Comparison of ENCODE assay signal across 9 cellular contexts in genomic region chr1:159915571-159916239, GRCh38. TPM values are rescaled to one million over a fixed set of nuclear protein-coding genes. Genes with fewer than 3 reads are reported as not detected.
DNase-seq lines count a peak whose midpoint lies in the region; ATAC-seq, FAIRE-seq and TF ChIP-seq lines count a peak whose summit lies in the region.
"Had no signal": no experiment of that assay in that cellular context is flagged by ENCODE, and none has a peak within 500 bp of the region (broad histone marks: within the 10 kb centered on the region; RNA-seq: fewer than 3 reads in every experiment).

No MANE protein-coding gene starts in this region.

- no peak for TF ChIP-seq RAD21 in GM12878 (IDR thresholded peaks at IDR 0.05; ENCODE audit: insufficient read depth, low read depth, low read length)

- H2AFZ ChIP-seq in GM12878 (ENCODE audit: control insufficient read depth, low read depth, low read length), result no peak overlapping the region
- no peak overlapping the region for H2AFZ ChIP-seq in keratinocyte (ENCODE audit: control insufficient read depth, low read length)

- H3K27ac ChIP-seq in GM12878 (ENCODE audit: control insufficient read depth, insufficient read depth) (no peak overlapping the region), keratinocyte (ENCODE audit: control insufficient read depth, insufficient read depth, low read length) (peak overlapping the region; percentile 77), uterus (peak overlapping the region; percentile 15 to 61)

- CTCF ChIA-PET in GM12878 (lab: Yijun Ruan, JAX), result interaction anchor here (0.9 to 2.5 kb wide), 5 partner anchors 21 to 92 kb away, joined by 3 to 8 read pairs (median 4); no protein-coding TSS in a partner anchor

- FAIRE-seq in GM12878 (lab: Jason Lieb, UNC) (no peak), keratinocyte (lab: Jason Lieb, UNC) (no peak)

- WGBS in GM12878 (ENCODE audit: insufficient coverage, insufficient replicate concordance, low lambda C conversion rate, missing lambda C conversion rate), result 77% methylated on average over 5 of the region's 5 CpGs

- H3K4me1 ChIP-seq in GM12878 (ENCODE audit: control insufficient read depth, insufficient read depth, low read length) (peaks cover 20% of the 10 kb centered on the region), keratinocyte (ENCODE audit: control insufficient read depth, extremely low read depth, insufficient read depth, low read length) (peaks cover 77% of the 10 kb centered on the region), uterus (no peaks in the 10 kb centered on the region)

- H3K9me3 ChIP-seq in GM12878 (replicated peaks; ENCODE audit: control insufficient read depth, insufficient read depth, low read length) (no peaks in the 10 kb centered on the region), keratinocyte (ENCODE audit: control insufficient read depth, low read depth, low read length) (no peaks in the 10 kb centered on the region), uterus (no peaks in the 10 kb centered on the region)

- intact Hi-C loops in Right ventricle myocardium inferior (cut with DNase I) (no loop called here), cardiac septum (cut with DNase I) (no loop called here), GM12878 (cut with micrococcal nuclease; ENCODE audit: unreplicated experiment) (no loop called here), uterus (cut with DNase I; ENCODE audit: low total_unique reads) (no loop called here)

- no peak for TF ChIP-seq CTCF in GM12878 (IDR thresholded peaks at IDR 0.05 in 2 of 3, conservative IDR thresholded peaks at IDR 0.05 in 1 of 3; ENCODE audit: control insufficient read depth in 2 of 3, extremely low read depth in 1 of 3, insufficient read depth in 1 of 3, low read depth in 3 of 3, low read length in 3 of 3)
- TF ChIP-seq CTCF in keratinocyte (optimal IDR thresholded peaks at IDR 0.05 in 1 of 3, IDR thresholded peaks at IDR 0.05 in 1 of 3, conservative IDR thresholded peaks at IDR 0.05 in 1 of 3; ENCODE audit: extremely low read depth in 1 of 3, insufficient read depth in 2 of 3, low read length in 3 of 3), result no peak
- no peak for TF ChIP-seq CTCF in uterus (IDR thresholded peaks at IDR 0.05)

- H3K27me3 ChIP-seq in GM12878 (replicated peaks in 1 of 2; ENCODE audit: control insufficient read depth in 2 of 2, insufficient read depth in 2 of 2, low read length in 1 of 2) (no peaks in the 10 kb centered on the region), keratinocyte (ENCODE audit: control insufficient read depth, extremely low read depth, insufficient read depth, low read length) (no peaks in the 10 kb centered on the region), uterus (no peaks in the 10 kb centered on the region)

- no peak overlapping the region for H3K4me3 ChIP-seq in GM12878
- no peak overlapping the region for H3K4me3 ChIP-seq in keratinocyte (ENCODE audit: control insufficient read depth in 2 of 3, extremely low read depth in 1 of 3, insufficient read depth in 2 of 3, low read depth in 1 of 3, low read length in 3 of 3)
- H3K4me3 ChIP-seq in uterus, result no peak overlapping the region

- ATAC-seq in Right ventricle myocardium inferior (peak; percentile 33), GM12878 (peak; percentile 6; the same call in 2 of the 3 replicates), HG03196 (IDR thresholded peaks at IDR 0.05; ENCODE audit: unreplicated experiment) (no peak)

- no peak for TF ChIP-seq EP300 in GM12878 (IDR thresholded peaks at IDR 0.05; ENCODE audit: borderline replicate concordance in 1 of 2, control insufficient read depth in 1 of 2, low read depth in 2 of 2, low read length in 2 of 2)

- POLR2A ChIA-PET in GM12878 (lab: Charles Lee), result interaction anchor here (1.1 kb wide), 1 partner anchor 12 kb away, joined by 3 read pairs; no protein-coding TSS in a partner anchor

- H3K36me3 ChIP-seq in GM12878 (ENCODE audit: control insufficient read depth in 2 of 2, insufficient read depth in 2 of 2, low read length in 1 of 2) (peaks cover 8 to 28% of the 10 kb centered on the region in 2 experiments; a peak in 3 of 4 replicates), keratinocyte (ENCODE audit: control insufficient read depth in 2 of 2, extremely low read depth in 1 of 2, insufficient read depth in 2 of 2, low read length in 2 of 2) (peaks cover 22 to 28% of the 10 kb centered on the region in 2 experiments), uterus (no peaks in the 10 kb centered on the region)

- H3K9me1 ChIP-seq in keratinocyte (ENCODE audit: control insufficient read depth, extremely low read depth, insufficient read depth, low read length), result peaks cover 5% of the 10 kb centered on the region

- H3K4me2 ChIP-seq in GM12878 (ENCODE audit: control insufficient read depth, insufficient read depth), result no peak overlapping the region
- peak overlapping the region; percentile 1 for H3K4me2 ChIP-seq in keratinocyte (ENCODE audit: control insufficient read depth, extremely low read depth, insufficient read depth, low read depth, low read length)

- dilution Hi-C loops in keratinocyte (cut with MboI; ENCODE audit: extremely low pct_ligation_motif_present, low sequenced_read_pairs), result no loop called here

- in situ Hi-C loops in GM12878 (cut with MboI), result no loop called here

- DNase-seq in Right ventricle myocardium inferior (ENCODE audit: missing footprints) (no peak), cardiac septum (ENCODE audit: low spot score) (no peak), GM12878 (ENCODE audit: low read depth, low spot score) (no peak), keratinocyte (ENCODE audit: low read depth, low spot score) (no peak), uterus (no peak), inferior parietal cortex (ENCODE audit: extremely low spot score) (no peak), NOMO-1 treated with DMSO at 0.1 percent for 48 hours (lab: John Stamatoyannopoulos, UW; ENCODE audit: unreplicated experiment) (no peak)

- TF ChIP-seq POLR2A in GM12878 (IDR thresholded peaks at IDR 0.05; ENCODE audit: low read depth, low read length), result 0 out of 2 replicates have a peak, but pooled peaks have one; percentile 16
- no peak for TF ChIP-seq POLR2A in uterus (IDR thresholded peaks at IDR 0.05)

- RAD21 ChIA-PET in GM12878 (lab: Charles Lee; ENCODE audit: unreplicated experiment), result interaction anchor here (1.2 kb wide), 1 partner anchor 26 kb away, joined by 4 read pairs; no protein-coding TSS in a partner anchor

- no TSS peak for BruUV-seq in GM12878 (replicated peaks; lab: Mats Ljungman, UMichigan)

- H3K79me2 ChIP-seq in GM12878 (ENCODE audit: control insufficient read depth, insufficient read depth, low read length), result peaks cover 14% of the 10 kb centered on the region
- peaks cover 16% of the 10 kb centered on the region for H3K79me2 ChIP-seq in keratinocyte (ENCODE audit: control insufficient read depth, insufficient read depth, low read length)

- H4K20me1 ChIP-seq in GM12878 (ENCODE audit: control insufficient read depth, insufficient read depth), result no peaks in the 10 kb centered on the region
- peaks cover 12% of the 10 kb centered on the region for H4K20me1 ChIP-seq in keratinocyte (ENCODE audit: control insufficient read depth, extremely low read depth, insufficient read depth, low read length)

- H3K9ac ChIP-seq in GM12878 (ENCODE audit: control insufficient read depth, insufficient read depth, low read length), result no peak overlapping the region
- peak overlapping the region; percentile 11 for H3K9ac ChIP-seq in keratinocyte (ENCODE audit: control insufficient read depth, extremely low read depth, insufficient read depth, low read length)

- SMC1A ChIA-PET in GM12878 (lab: Charles Lee; ENCODE audit: uncharacterized antibody, unreplicated experiment), result interaction anchor here (0.8 to 1.7 kb wide), 5 partner anchors 8 to 92 kb away, joined by 3 to 4 read pairs (median 3); no protein-coding TSS in a partner anchor

RNA-seq across cellular contexts. Expression of gene TAGLN2, which starts 9.6 kb away (rescaled TPM):
- 143 TPM for total RNA-seq in Right ventricle myocardium inferior
- 103 TPM for total RNA-seq in cardiac septum
- total RNA-seq in GM12878 (2013; cell fraction: nucleolus; rRNA removed), result 69.9 and 71.0 TPM in 2 replicates
- total RNA-seq in GM12878 (2014; rRNA removed), result 345 and 363 TPM in 2 replicates
- total RNA-seq in GM12878 (2014; rRNA removed; fragmentation: Illumina TruSeq; extraction: Trizol), result 152 and 155 TPM in 2 replicates
- 340 and 350 TPM in 2 replicates for total RNA-seq in GM12878 (2021)
- polyA plus RNA-seq in GM12878 (2011; ENCODE audit: low read depth), result 190 TPM
- 198 and 427 TPM in 2 replicates for polyA plus RNA-seq in GM12878 (2011; rRNA removed)
- polyA plus RNA-seq in GM12878 (2011; cell fraction: cytosol; rRNA removed), result 602 and 652 TPM in 2 replicates
- 280 and 331 TPM in 2 replicates for polyA plus RNA-seq in GM12878 (2011; cell fraction: nucleus; rRNA removed)
- 359 and 378 TPM in 2 replicates for polyA plus RNA-seq in GM12878 (2012)
- 253 and 362 TPM in 2 replicates for polyA plus RNA-seq in GM12878 (2014; fragmentation: Illumina TruSeq; extraction: Trizol)
- 100 to 1,000 TPM; 216 to 262 TPM for polyA plus RNA-seq in GM12878 (2014; fragmentation: Nextera tagmentation; extraction: Ambion mirVana)
- 415 and 449 TPM in 2 replicates for polyA plus RNA-seq in GM12878 (2014; rRNA removed)
- 100 to 1,000 TPM; 541 to 611 TPM for polyA plus RNA-seq in GM12878 (2016; fragmentation: Nextera tagmentation; extraction: Ambion mirVana)
- polyA minus RNA-seq in GM12878 (2011; rRNA and poly(A)+ RNA removed), result 165 and 190 TPM in 2 replicates
- polyA minus RNA-seq in GM12878 (2011; cell fraction: cytosol; rRNA and poly(A)+ RNA removed), result 81.4 and 86.9 TPM in 2 replicates
- 45.7 and 64.9 TPM in 2 replicates for polyA minus RNA-seq in GM12878 (2011; cell fraction: nucleus; rRNA and poly(A)+ RNA removed)
- 678 to 787 TPM (median 709 TPM) in 3 replicates for polyA plus RNA-seq in keratinocyte
- polyA plus RNA-seq in keratinocyte (2011; ENCODE audit: low read depth), result 1,035 TPM
- polyA plus RNA-seq in keratinocyte (2011; cell fraction: cytosol; rRNA removed), result 759 and 902 TPM in 2 replicates
- polyA plus RNA-seq in keratinocyte (2011; cell fraction: nucleus; rRNA removed), result 491 and 579 TPM in 2 replicates
- 585 and 747 TPM in 2 replicates for polyA plus RNA-seq in keratinocyte (2012; ENCODE audit: low replicate concordance)
- polyA minus RNA-seq in keratinocyte, result 343 to 569 TPM (median 417 TPM) in 3 replicates
- 337 TPM for polyA minus RNA-seq in keratinocyte (2011; cell fraction: cytosol; rRNA and poly(A)+ RNA removed)
- 126 and 127 TPM in 2 replicates for polyA minus RNA-seq in keratinocyte (2011; cell fraction: nucleus; rRNA and poly(A)+ RNA removed)
- total RNA-seq in uterus, result 100 to 1,000 TPM; 113 to 246 (median 197) TPM

RNA-seq across cellular contexts. Expression of gene CFAP45, which starts 15.7 kb away (rescaled TPM):
- total RNA-seq in Right ventricle myocardium inferior (1.0 TPM), cardiac septum (0.32 TPM), GM12878 (2014; rRNA removed) (0.33 and 0.56 TPM in 2 replicates), GM12878 (2014; rRNA removed; fragmentation: Illumina TruSeq; extraction: Trizol) (0.72 and 0.78 TPM in 2 replicates), GM12878 (2021) (0.64 and 0.93 TPM in 2 replicates), uterus (1 to 10 TPM in 2 of 4 donors, under 1 TPM in 1, not detected in 1; 0.97 to 3.6 (median 1.8) TPM)
- total RNA-seq in GM12878 (2013; cell fraction: nucleolus; rRNA removed), result 2.3 and 2.7 TPM in 2 replicates
- 1.2 TPM for polyA plus RNA-seq in GM12878 (2011; ENCODE audit: low read depth)
- polyA plus RNA-seq in GM12878 (2011; rRNA removed) (0.69 and 1.1 TPM in 2 replicates), GM12878 (2014; fragmentation: Illumina TruSeq; extraction: Trizol) (0.73 and 0.89 TPM in 2 replicates), GM12878 (2014; fragmentation: Nextera tagmentation; extraction: Ambion mirVana) (under 1 TPM; 0.43 to 0.46 TPM), GM12878 (2014; rRNA removed) (0.82 and 0.91 TPM in 2 replicates), GM12878 (2016; fragmentation: Nextera tagmentation; extraction: Ambion mirVana) (under 1 TPM; 0.58 to 0.91 TPM), keratinocyte (0.82 to 3.0 TPM (median 2.3 TPM) in 3 replicates)
- polyA plus RNA-seq in GM12878 (2011; cell fraction: cytosol; rRNA removed), result 0.28 and 0.37 TPM in 2 replicates
- 1.0 and 1.5 TPM in 2 replicates for polyA plus RNA-seq in GM12878 (2011; cell fraction: nucleus; rRNA removed)
- 0.74 and 0.87 TPM in 2 replicates for polyA plus RNA-seq in GM12878 (2012)
- 0.37 and 0.72 TPM in 2 replicates for polyA minus RNA-seq in GM12878 (2011; rRNA and poly(A)+ RNA removed)
- polyA minus RNA-seq in GM12878 (2011; cell fraction: cytosol; rRNA and poly(A)+ RNA removed), result not detected in 2 replicates
- 0.24 and 0.29 TPM in 2 replicates for polyA minus RNA-seq in GM12878 (2011; cell fraction: nucleus; rRNA and poly(A)+ RNA removed)
- polyA plus RNA-seq in keratinocyte (2011; ENCODE audit: low read depth), result 2.4 TPM
- 1.1 and 2.6 TPM in 2 replicates for polyA plus RNA-seq in keratinocyte (2011; cell fraction: cytosol; rRNA removed)
- 0.83 and 0.87 TPM in 2 replicates for polyA plus RNA-seq in keratinocyte (2011; cell fraction: nucleus; rRNA removed)
- polyA plus RNA-seq in keratinocyte (2012; ENCODE audit: low replicate concordance), result 3.2 and 4.1 TPM in 2 replicates
- polyA minus RNA-seq in keratinocyte, result 0.42 TPM in 1 of 3 replicates, not detected in the others
- not detected for polyA minus RNA-seq in keratinocyte (2011; cell fraction: cytosol; rRNA and poly(A)+ RNA removed)
- polyA minus RNA-seq in keratinocyte (2011; cell fraction: nucleus; rRNA and poly(A)+ RNA removed), result 0.39 TPM in 1 of 2 replicates, not detected in the other
- total RNA-seq: myocyte had no signal

RNA-seq across cellular contexts. Expression of gene IGSF9, which starts 29.7 kb away (rescaled TPM):
- 0.30 TPM for total RNA-seq in Right ventricle myocardium inferior
- not detected for total RNA-seq in cardiac septum
- total RNA-seq in GM12878 (2013; cell fraction: nucleolus; rRNA removed), result not detected in 2 replicates
- total RNA-seq in GM12878 (2014; rRNA removed), result not detected in 2 replicates
- not detected in 2 replicates for total RNA-seq in GM12878 (2014; rRNA removed; fragmentation: Illumina TruSeq; extraction: Trizol)
- total RNA-seq in GM12878 (2021), result not detected in 2 replicates
- polyA plus RNA-seq in GM12878 (2011; ENCODE audit: low read depth), result not detected
- not detected in 2 replicates for polyA plus RNA-seq in GM12878 (2011; rRNA removed)
- polyA plus RNA-seq in GM12878 (2011; cell fraction: cytosol; rRNA removed), result 0.01 and 0.03 TPM in 2 replicates
- polyA plus RNA-seq in GM12878 (2011; cell fraction: nucleus; rRNA removed), result 0.04 and 0.06 TPM in 2 replicates
- 0.03 TPM in 1 of 2 replicates, not detected in the other for polyA plus RNA-seq in GM12878 (2012)
- polyA plus RNA-seq in GM12878 (2014; fragmentation: Illumina TruSeq; extraction: Trizol), result not detected in 2 replicates
- not detected for polyA plus RNA-seq in GM12878 (2014; fragmentation: Nextera tagmentation; extraction: Ambion mirVana)
- 0.04 TPM in 1 of 2 replicates, not detected in the other for polyA plus RNA-seq in GM12878 (2014; rRNA removed)
- polyA plus RNA-seq in GM12878 (2016; fragmentation: Nextera tagmentation; extraction: Ambion mirVana), result under 1 TPM in 1 of 2 experiments, not detected in 1; 0.07 TPM
- not detected in 2 replicates for polyA minus RNA-seq in GM12878 (2011; rRNA and poly(A)+ RNA removed)
- not detected in 2 replicates for polyA minus RNA-seq in GM12878 (2011; cell fraction: cytosol; rRNA and poly(A)+ RNA removed)
- polyA minus RNA-seq in GM12878 (2011; cell fraction: nucleus; rRNA and poly(A)+ RNA removed), result not detected in 2 replicates
- 4.2 to 6.0 TPM (median 5.8 TPM) in 3 replicates for polyA plus RNA-seq in keratinocyte
- 5.5 TPM for polyA plus RNA-seq in keratinocyte (2011; ENCODE audit: low read depth)
- polyA plus RNA-seq in keratinocyte (2011; cell fraction: cytosol; rRNA removed), result 1.5 and 2.8 TPM in 2 replicates
- 16.7 and 20.7 TPM in 2 replicates for polyA plus RNA-seq in keratinocyte (2011; cell fraction: nucleus; rRNA removed)
- polyA plus RNA-seq in keratinocyte (2012; ENCODE audit: low replicate concordance), result 6.9 and 11.6 TPM in 2 replicates
- 5.0 to 11.5 TPM (median 5.9 TPM) in 3 replicates for polyA minus RNA-seq in keratinocyte
- polyA minus RNA-seq in keratinocyte (2011; cell fraction: cytosol; rRNA and poly(A)+ RNA removed), result 5.8 TPM
- polyA minus RNA-seq in keratinocyte (2011; cell fraction: nucleus; rRNA and poly(A)+ RNA removed), result 13.3 and 13.9 TPM in 2 replicates
- total RNA-seq in uterus, result 1 to 10 TPM in 2 of 4 donors, under 1 TPM in 1, not detected in 1; 0.29 to 6.2 (median 1.2) TPM

RNA-seq across cellular contexts. Expression of gene SLAMF9, which starts 38.3 kb away (rescaled TPM):
- not detected for total RNA-seq in Right ventricle myocardium inferior
- not detected for total RNA-seq in cardiac septum
- total RNA-seq in GM12878 (2013; cell fraction: nucleolus; rRNA removed), result not detected in 2 replicates
- not detected in 2 replicates for total RNA-seq in GM12878 (2014; rRNA removed)
- not detected in 2 replicates for total RNA-seq in GM12878 (2014; rRNA removed; fragmentation: Illumina TruSeq; extraction: Trizol)
- total RNA-seq in GM12878 (2021), result not detected in 2 replicates
- not detected for polyA plus RNA-seq in GM12878 (2011; ENCODE audit: low read depth)
- polyA plus RNA-seq in GM12878 (2011; rRNA removed), result not detected in 2 replicates
- polyA plus RNA-seq in GM12878 (2011; cell fraction: cytosol; rRNA removed), result not detected in 2 replicates
- not detected in 2 replicates for polyA plus RNA-seq in GM12878 (2011; cell fraction: nucleus; rRNA removed)
- not detected in 2 replicates for polyA plus RNA-seq in GM12878 (2012)
- polyA plus RNA-seq in GM12878 (2014; fragmentation: Illumina TruSeq; extraction: Trizol), result not detected in 2 replicates
- polyA plus RNA-seq in GM12878 (2014; fragmentation: Nextera tagmentation; extraction: Ambion mirVana), result not detected
- not detected in 2 replicates for polyA plus RNA-seq in GM12878 (2014; rRNA removed)
- polyA plus RNA-seq in GM12878 (2016; fragmentation: Nextera tagmentation; extraction: Ambion mirVana), result not detected
- not detected in 2 replicates for polyA minus RNA-seq in GM12878 (2011; rRNA and poly(A)+ RNA removed)
- not detected in 2 replicates for polyA minus RNA-seq in GM12878 (2011; cell fraction: cytosol; rRNA and poly(A)+ RNA removed)
- not detected in 2 replicates for polyA minus RNA-seq in GM12878 (2011; cell fraction: nucleus; rRNA and poly(A)+ RNA removed)
- 0.31 to 0.57 TPM (median 0.41 TPM) in 3 replicates for polyA plus RNA-seq in keratinocyte
- polyA plus RNA-seq in keratinocyte (2011; ENCODE audit: low read depth), result not detected
- 0.30 and 0.38 TPM in 2 replicates for polyA plus RNA-seq in keratinocyte (2011; cell fraction: cytosol; rRNA removed)
- polyA plus RNA-seq in keratinocyte (2011; cell fraction: nucleus; rRNA removed), result not detected in 2 replicates
- polyA plus RNA-seq in keratinocyte (2012; ENCODE audit: low replicate concordance), result 0.42 and 0.47 TPM in 2 replicates
- polyA minus RNA-seq in keratinocyte, result 0.30 TPM in 1 of 3 replicates, not detected in the others
- polyA minus RNA-seq in keratinocyte (2011; cell fraction: cytosol; rRNA and poly(A)+ RNA removed), result not detected
- not detected in 2 replicates for polyA minus RNA-seq in keratinocyte (2011; cell fraction: nucleus; rRNA and poly(A)+ RNA removed)
- not detected for total RNA-seq in uterus
- total RNA-seq: myocyte had no signal

RNA-seq across cellular contexts. Expression of gene VSIG8, which starts 53.2 kb away (rescaled TPM):
- total RNA-seq in Right ventricle myocardium inferior (not detected), cardiac septum (not detected), GM12878 (2014; rRNA removed) (not detected in 2 replicates), GM12878 (2014; rRNA removed; fragmentation: Illumina TruSeq; extraction: Trizol) (not detected in 2 replicates), GM12878 (2021) (not detected in 2 replicates), uterus (under 1 TPM in 1 of 4 donors, not detected in 3; 0.37 TPM)
- total RNA-seq in GM12878 (2013; cell fraction: nucleolus; rRNA removed), result not detected in 2 replicates
- not detected for polyA plus RNA-seq in GM12878 (2011; ENCODE audit: low read depth)
- polyA plus RNA-seq in GM12878 (2011; rRNA removed) (not detected in 2 replicates), GM12878 (2014; fragmentation: Illumina TruSeq; extraction: Trizol) (not detected in 2 replicates), GM12878 (2014; fragmentation: Nextera tagmentation; extraction: Ambion mirVana) (not detected), GM12878 (2014; rRNA removed) (not detected in 2 replicates), GM12878 (2016; fragmentation: Nextera tagmentation; extraction: Ambion mirVana) (not detected), keratinocyte (0.48 to 1.5 TPM (median 0.56 TPM) in 3 replicates)
- not detected in 2 replicates for polyA plus RNA-seq in GM12878 (2011; cell fraction: cytosol; rRNA removed)
- polyA plus RNA-seq in GM12878 (2011; cell fraction: nucleus; rRNA removed), result 0.09 TPM in 1 of 2 replicates, not detected in the other
- polyA plus RNA-seq in GM12878 (2012), result 0.07 TPM in 1 of 2 replicates, not detected in the other
- not detected in 2 replicates for polyA minus RNA-seq in GM12878 (2011; rRNA and poly(A)+ RNA removed)
- polyA minus RNA-seq in GM12878 (2011; cell fraction: cytosol; rRNA and poly(A)+ RNA removed), result not detected in 2 replicates
- not detected in 2 replicates for polyA minus RNA-seq in GM12878 (2011; cell fraction: nucleus; rRNA and poly(A)+ RNA removed)
- polyA plus RNA-seq in keratinocyte (2011; ENCODE audit: low read depth), result 0.19 TPM
- 0.72 and 1.5 TPM in 2 replicates for polyA plus RNA-seq in keratinocyte (2011; cell fraction: cytosol; rRNA removed)
- 0.14 and 0.53 TPM in 2 replicates for polyA plus RNA-seq in keratinocyte (2011; cell fraction: nucleus; rRNA removed)
- 0.44 and 0.52 TPM in 2 replicates for polyA plus RNA-seq in keratinocyte (2012; ENCODE audit: low replicate concordance)
- polyA minus RNA-seq in keratinocyte, result 0.99 to 2.5 TPM (median 1.0 TPM) in 3 replicates
- not detected for polyA minus RNA-seq in keratinocyte (2011; cell fraction: cytosol; rRNA and poly(A)+ RNA removed)
- not detected in 2 replicates for polyA minus RNA-seq in keratinocyte (2011; cell fraction: nucleus; rRNA and poly(A)+ RNA removed)
- total RNA-seq: myocyte had no signal
